Comparison of ENCODE assay signal across 33 cellular contexts in genomic region chr4:135732448-135732847, GRCh38.
"Had no signal": no experiment of that assay in that cellular context is flagged by ENCODE, and none has a peak within 500 bp of the region (broad histone marks: within the 10 kb centered on the region; RNA-seq: fewer than 3 reads in every experiment).

No MANE protein-coding gene starts in this region.

- H3K36me3 ChIP-seq: brain microvascular endothelial cell, cardiac muscle cell, MG63, SJSA1, WERI-Rb-1 had no signal

- H3K4me3 Mint-ChIP-seq: activated CD4-positive, alpha-beta T cell treated with anti-CD3 and anti-CD28 coated beads, Interleukin-2, amount 10 ng/mL, durations not matched to agents 24 days and 14 days; activated CD8-positive, alpha-beta T cell treated with anti-CD3 and anti-CD28 coated beads for 36 hours; activated naive CD8-positive, alpha-beta T cell treated with anti-CD3 and anti-CD28 coated beads for 36 hours; activated T-cell treated with anti-CD3 and anti-CD28 coated beads, Interleukin-2, amount 50 U/mL, for 72 hours; activated T-helper 17 cell treated with anti-CD3 and anti-CD28 coated beads, Interleukin-2, amount 50 U/mL, for 72 hours had no signal

- H3K9me3 ChIP-seq: MG63, SJSA1 had no signal

- H3K4me1 Mint-ChIP-seq: activated CD4-positive, alpha-beta T cell treated with anti-CD3 and anti-CD28 coated beads, Interleukin-2, amount 10 ng/mL, durations not matched to agents 24 days and 14 days; activated naive CD8-positive, alpha-beta T cell treated with anti-CD3 and anti-CD28 coated beads for 36 hours; activated T-helper 17 cell treated with anti-CD3 and anti-CD28 coated beads, Interleukin-2, amount 50 U/mL, for 72 hours had no signal

- H3K27ac Mint-ChIP-seq: activated CD4-positive, alpha-beta T cell treated with anti-CD3 and anti-CD28 coated beads, Interleukin-2, amount 10 ng/mL, durations not matched to agents 24 days and 14 days; activated CD8-positive, alpha-beta T cell treated with anti-CD3 and anti-CD28 coated beads for 36 hours; activated naive CD8-positive, alpha-beta T cell treated with anti-CD3 and anti-CD28 coated beads for 36 hours; activated T-cell treated with anti-CD3 and anti-CD28 coated beads, Interleukin-2, amount 50 U/mL, for 72 hours; activated T-helper 17 cell treated with anti-CD3 and anti-CD28 coated beads, Interleukin-2, amount 50 U/mL, for 72 hours had no signal

- H3K4me1 ChIP-seq: SJSA1 had no signal

- DNase-seq: activated CD4-positive, alpha-beta T cell treated with anti-CD3 and anti-CD28 coated beads for 1 hour; activated CD4-positive, alpha-beta T cell treated with anti-CD3 and anti-CD28 coated beads, Interleukin-2, amount 10 ng/mL, durations not matched to agents 24 days and 14 days; activated CD4-positive, alpha-beta T cell treated with anti-CD3 and anti-CD28 coated beads, Interleukin-2, amount 50 U/mL, for 4 hours; activated CD4-positive, CD25-positive, alpha-beta regulatory T cell; activated CD8-positive, alpha-beta T cell treated with anti-CD3 and anti-CD28 coated beads for 36 hours; activated effector memory CD4-positive, alpha-beta T cell treated with anti-CD3 and anti-CD28 coated beads, Interleukin-2, amount 50 U/mL, for 16 hours; activated naive CD4-positive, alpha-beta T cell; activated naive CD4-positive, alpha-beta T cell treated with anti-CD3 and anti-CD28 coated beads, Interleukin-2, amount 50 U/mL, for 16 hours; activated naive CD8-positive, alpha-beta T cell treated with anti-CD3 and anti-CD28 coated beads for 36 hours; activated T-cell treated with anti-CD3 and anti-CD28 coated beads, Interleukin-2, amount 50 U/mL, for 1 hour; activated T-cell treated with anti-CD3 and anti-CD28 coated beads, Interleukin-2, amount 50 U/mL, for 72 hours; amniotic stem cell; aorta; brain microvascular endothelial cell; Karpas-422; KBM-7; MG63; NCI-H1048; NCI-H1105 treated with DMSO at 0.1 percent for 48 hours; NCI-H1436; NCI-H1694; NCI-H1930; NCI-H2081 treated with DMSO at 0.1 percent for 48 hours; NCI-H345; NCI-H524 treated with DMSO at 0.1 percent for 48 hours; SHP77; SW 1271; T1000; WERI-Rb-1 had no signal

- H3K9me3 Mint-ChIP-seq: activated CD4-positive, alpha-beta T cell treated with anti-CD3 and anti-CD28 coated beads, Interleukin-2, amount 10 ng/mL, durations not matched to agents 24 days and 14 days; activated naive CD8-positive, alpha-beta T cell treated with anti-CD3 and anti-CD28 coated beads for 36 hours had no signal

- ATAC-seq: activated CD8-positive, alpha-beta T cell treated with anti-CD3 and anti-CD28 coated beads for 36 hours; activated T-cell treated with anti-CD3 and anti-CD28 coated beads, Interleukin-2, amount 50 U/mL, for 72 hours; activated T-helper 17 cell treated with anti-CD3 and anti-CD28 coated beads, Interleukin-2, amount 50 U/mL, for 72 hours; Panc1 had no signal

- H3K27me3 Mint-ChIP-seq: activated CD4-positive, alpha-beta T cell treated with anti-CD3 and anti-CD28 coated beads, Interleukin-2, amount 10 ng/mL, durations not matched to agents 24 days and 14 days; activated CD8-positive, alpha-beta T cell treated with anti-CD3 and anti-CD28 coated beads for 36 hours; activated naive CD8-positive, alpha-beta T cell treated with anti-CD3 and anti-CD28 coated beads for 36 hours; activated T-helper 17 cell treated with anti-CD3 and anti-CD28 coated beads, Interleukin-2, amount 50 U/mL, for 72 hours had no signal

- H3K27ac ChIP-seq: brain microvascular endothelial cell, cardiac muscle cell, SJSA1, WERI-Rb-1 had no signal

- H3K36me3 Mint-ChIP-seq: activated naive CD8-positive, alpha-beta T cell treated with anti-CD3 and anti-CD28 coated beads for 36 hours had no signal

- H3K27me3 ChIP-seq: brain microvascular endothelial cell, cardiac muscle cell, MG63, SJSA1 had no signal

- H3K4me3 ChIP-seq: cardiac muscle cell, MG63, SJSA1 had no signal
